25 cellular contexts compared by ENCODE assay signal in genomic region chr1:206786212-206786886, GRCh38. TPM values are rescaled to one million over a fixed set of nuclear protein-coding genes. Genes with fewer than 3 reads are reported as not detected.
DNase-seq lines count a peak whose midpoint lies in the region; ATAC-seq and TF ChIP-seq lines count a peak whose summit lies in the region.
"Had no signal": no experiment of that assay in that cellular context is flagged by ENCODE, and none has a peak within 500 bp of the region (broad histone marks: within the 10 kb centered on the region; RNA-seq: fewer than 3 reads in every experiment).

No MANE protein-coding gene starts in this region.

- peaks cover 40% of the 10 kb centered on the region for H3K27me3 Mint-ChIP-seq in activated T-cell treated with anti-CD3 and anti-CD28 coated beads, Interleukin-2, amount 50 U/mL, for 72 hours (ENCODE audit: low read depth)
- peaks cover 3% of the 10 kb centered on the region for H3K27me3 Mint-ChIP-seq in WTC11 (ENCODE audit: low read depth)
- H3K27me3 Mint-ChIP-seq: T-cell had no signal

- H3K27me3 ChIP-seq in osteoblast (ENCODE audit: insufficient read depth, low read length) = peaks cover 2% of the 10 kb centered on the region
- H3K27me3 ChIP-seq: body of pancreas, transverse colon had no signal

- H3K79me2 ChIP-seq in osteoblast (ENCODE audit: insufficient read depth, low read length) (no peaks in the 10 kb centered on the region), OCI-LY7 (ENCODE audit: insufficient read depth, low read depth, low read length) (no peaks in the 10 kb centered on the region)

- ATAC-seq in GM21529 (IDR thresholded peaks at IDR 0.05; ENCODE audit: unreplicated experiment) (peak; percentile 21), GM18861 (IDR thresholded peaks at IDR 0.05; ENCODE audit: unreplicated experiment) (no peak), WTC11 (no peak)
- peak; percentile 57 to 78 for ATAC-seq in activated T-cell treated with anti-CD3 and anti-CD28 coated beads, Interleukin-2, amount 50 U/mL, for 72 hours (replicated peaks in 1 of 2)
- ATAC-seq: body of pancreas, T-cell had no signal

- intact Hi-C loops in OCI-LY7 (cut with micrococcal nuclease; ENCODE audit: unreplicated experiment) = no loop called here

- peaks cover 82% of the 10 kb centered on the region for H3K4me1 Mint-ChIP-seq in activated T-cell treated with anti-CD3 and anti-CD28 coated beads, Interleukin-2, amount 50 U/mL, for 72 hours (ENCODE audit: low read depth)
- no peaks in the 10 kb centered on the region; the same call in 1 of the 2 replicates for H3K4me1 Mint-ChIP-seq in WTC11

- H3K9me3 ChIP-seq in osteoblast (ENCODE audit: low read depth, low read length) (no peaks in the 10 kb centered on the region), OCI-LY7 (ENCODE audit: low read length) (no peaks in the 10 kb centered on the region)
- H3K9me3 ChIP-seq: body of pancreas, left ventricle myocardium inferior, transverse colon had no signal

- peak; percentile 69 for DNase-seq in NK-92 treated with Interleukin-12 subunit alpha and Interleukin-12 subunit beta, amount 100 ng/mL, for 24 hours (lab: John Stamatoyannopoulos, UW)
- DNase-seq in NK-92 (lab: John Stamatoyannopoulos, UW; ENCODE audit: unreplicated experiment) (no peak), osteoblast (ENCODE audit: insufficient read length, low spot score, missing footprints) (peak; percentile 2), WTC11 (ENCODE audit: low spot score) (no peak), OCI-LY7 (ENCODE audit: low spot score) (no peak)
- DNase-seq in activated T-cell treated with anti-CD3 and anti-CD28 coated beads, Interleukin-2, amount 50 U/mL, for 72 hours = peak; percentile 29 to 51
- DNase-seq: activated naive CD4-positive, alpha-beta T cell treated with Interleukin-2 at 50 U/mL for 16 hours; body of pancreas; Calu3; head of caudate nucleus; Karpas-422; left ventricle myocardium inferior; NCI-H1105; NCI-H2107; NCI-H510A treated with DMSO at 0.1 percent for 48 hours; SHP77; stimulated activated CD4-positive, alpha-beta T cell treated with anti-CD3 and anti-CD28 coated beads, Interleukin-12 subunit alpha, Interleukin-12 subunit beta, amount 100 ng/mL, for 4 hours; T-cell; transverse colon had no signal

- H4K20me1 ChIP-seq in osteoblast (ENCODE audit: insufficient read depth, low read length) (no peaks in the 10 kb centered on the region), OCI-LY7 (ENCODE audit: insufficient read depth, low read length) (no peaks in the 10 kb centered on the region)

- H3K9me3 Mint-ChIP-seq in activated T-cell treated with anti-CD3 and anti-CD28 coated beads, Interleukin-2, amount 50 U/mL, for 72 hours = no peaks in the 10 kb centered on the region
- H3K9me3 Mint-ChIP-seq in WTC11 = no peaks in the 10 kb centered on the region
- H3K9me3 Mint-ChIP-seq: T-cell had no signal

- CTCF ChIA-PET in WTC11 (lab: Charles Lee) (interaction anchor here (0.8 to 1.5 kb wide), 3 partner anchors 23 to 126 kb away, joined by 3 read pairs; no protein-coding TSS in a partner anchor), OCI-LY7 (lab: Charles Lee; ENCODE audit: unreplicated experiment) (no interaction called here)

- H3K9me2 ChIP-seq in OCI-LY7 (ENCODE audit: insufficient read depth, low read length) = no peaks in the 10 kb centered on the region

- H3K4me2 ChIP-seq in osteoblast (ENCODE audit: insufficient read depth, low read length) (no peak overlapping the region), OCI-LY7 (ENCODE audit: low read length) (no peak overlapping the region)

- no peak overlapping the region for H3K4me3 ChIP-seq in osteoblast (ENCODE audit: insufficient read depth, low read length)
- H3K4me3 ChIP-seq in OCI-LY7 (ENCODE audit: low read depth, low read length, poor library complexity, severe bottlenecking) = no peak overlapping the region
- H3K4me3 ChIP-seq: body of pancreas, left ventricle myocardium inferior, transverse colon had no signal

- H3K27ac ChIP-seq in osteoblast (ENCODE audit: low read depth, low read length) = no peak overlapping the region
- H3K27ac ChIP-seq in OCI-LY7 (ENCODE audit: low read depth, low read length, poor library complexity, severe bottlenecking) = no peak overlapping the region
- H3K27ac ChIP-seq: 22Rv1, body of pancreas, left ventricle myocardium inferior, transverse colon had no signal

- no peak overlapping the region for H2AFZ ChIP-seq in osteoblast (ENCODE audit: low read length)
- no peak overlapping the region for H2AFZ ChIP-seq in OCI-LY7 (ENCODE audit: low read length)

- peaks cover 0 to 1% of the 10 kb centered on the region in 2 donors for H3K36me3 Mint-ChIP-seq in activated T-cell treated with anti-CD3 and anti-CD28 coated beads, Interleukin-2, amount 50 U/mL, for 72 hours (ENCODE audit: insufficient read depth in 2 of 2)
- no peaks in the 10 kb centered on the region for H3K36me3 Mint-ChIP-seq in WTC11
- H3K36me3 Mint-ChIP-seq: T-cell had no signal

- peaks cover under 1% of the 10 kb centered on the region for H3K4me1 ChIP-seq in osteoblast (ENCODE audit: insufficient read depth, low read length)
- peaks cover 41% of the 10 kb centered on the region for H3K4me1 ChIP-seq in OCI-LY7 (ENCODE audit: insufficient read depth, low read length, poor library complexity, severe bottlenecking)
- H3K4me1 ChIP-seq: body of pancreas, left ventricle myocardium inferior, transverse colon had no signal

- H3K27ac Mint-ChIP-seq in activated T-cell treated with anti-CD3 and anti-CD28 coated beads, Interleukin-2, amount 50 U/mL, for 72 hours = peak overlapping the region; percentile 58
- no peak overlapping the region for H3K27ac Mint-ChIP-seq in WTC11

- TF ChIP-seq CTCF in osteoblast (IDR thresholded peaks at IDR 0.05; ENCODE audit: extremely low read depth, low read depth, low read length) (no peak), WTC11 (IDR thresholded peaks at IDR 0.05) (no peak), OCI-LY7 (conservative IDR thresholded peaks at IDR 0.05; ENCODE audit: low read length) (no peak)

- BruUV-seq in OCI-LY7 (replicated peaks; lab: Mats Ljungman, UMichigan) = no TSS peak

- H3K4me3 Mint-ChIP-seq in activated T-cell treated with anti-CD3 and anti-CD28 coated beads, Interleukin-2, amount 50 U/mL, for 72 hours = peak overlapping the region; percentile 35 to 40
- no peak overlapping the region for H3K4me3 Mint-ChIP-seq in WTC11
- H3K4me3 Mint-ChIP-seq: T-cell had no signal

- H3K36me3 ChIP-seq in osteoblast (ENCODE audit: insufficient read depth, low read length) = no peaks in the 10 kb centered on the region
- H3K36me3 ChIP-seq in OCI-LY7 (ENCODE audit: insufficient read depth, low read length) = no peaks in the 10 kb centered on the region
- H3K36me3 ChIP-seq: left ventricle myocardium inferior, transverse colon had no signal

- POLR2A ChIA-PET in WTC11 (lab: Charles Lee) = no interaction called here
- POLR2A ChIA-PET in OCI-LY7 (lab: Charles Lee) = interaction anchor here (0.8 to 1.3 kb wide), 4 partner anchors 18 to 236 kb away, joined by 3 read pairs; no protein-coding TSS in a partner anchor

TF ChIP-seq in WTC11, 78 proteins besides CTCF, POLR2A, EP300 and RAD21 (continues in another document):
- no peak for TF ChIP-seq ATF3 (CRISPR knock-in tag; conservative IDR thresholded peaks at IDR 0.05)
- TF ChIP-seq USF2 (CRISPR knock-in tag; IDR thresholded peaks at IDR 0.05) = no peak
- TF ChIP-seq RORB (CRISPR knock-in tag; IDR thresholded peaks at IDR 0.05) = no peak
- no peak for TF ChIP-seq NR3C1 (CRISPR knock-in tag; conservative IDR thresholded peaks at IDR 0.05; ENCODE audit: low read depth)
- no peak for TF ChIP-seq ZNF138 (CRISPR knock-in tag; conservative IDR thresholded peaks at IDR 0.05)
- TF ChIP-seq ZNF121 (CRISPR knock-in tag; IDR thresholded peaks at IDR 0.05) = no peak
- no peak for TF ChIP-seq MYBL2 (CRISPR knock-in tag; IDR thresholded peaks at IDR 0.05)
- TF ChIP-seq JUN (CRISPR knock-in tag; IDR thresholded peaks at IDR 0.05) = no peak
- no peak for TF ChIP-seq ZNF416 (CRISPR knock-in tag; IDR thresholded peaks at IDR 0.05)
- no peak for TF ChIP-seq CDX4 (CRISPR knock-in tag; IDR thresholded peaks at IDR 0.05; ENCODE audit: borderline replicate concordance)
- no peak for TF ChIP-seq EMX1 (CRISPR knock-in tag; IDR thresholded peaks at IDR 0.05)
- no peak for TF ChIP-seq E2F1 (CRISPR knock-in tag; IDR thresholded peaks at IDR 0.05)

RNA-seq across cellular contexts. Expression of gene IL10, which starts 14.1 kb away (rescaled TPM):
- total RNA-seq in activated T-cell treated with anti-CD3 and anti-CD28 coated beads, Interleukin-2, amount 50 U/mL, for 72 hours = 1 to 10 TPM in 1 of 2 donors, under 1 TPM in 1; 0.77 to 2.3 TPM
- total RNA-seq in osteoblast (not detected in 2 replicates), WTC11 (2021) (not detected in 3 replicates), OCI-LY7 (2022) (not detected in 2 replicates)
- not detected in 2 replicates for total RNA-seq in OCI-LY7 (2014; rRNA removed; shearing (Covaris generic))
- total RNA-seq: Calu3, H1, HT1080 had no signal

RNA-seq across cellular contexts. Expression of gene IL19, which starts 15.8 kb away (rescaled TPM):
- not detected for total RNA-seq in activated T-cell treated with anti-CD3 and anti-CD28 coated beads, Interleukin-2, amount 50 U/mL, for 72 hours
- total RNA-seq in osteoblast (not detected in 2 replicates), WTC11 (2021) (not detected in 3 replicates), OCI-LY7 (2022) (not detected in 2 replicates)
- not detected in 2 replicates for total RNA-seq in OCI-LY7 (2014; rRNA removed; shearing (Covaris generic))
- total RNA-seq: body of pancreas, Calu3, H1, HT1080, left ventricle myocardium inferior, mucosa of gallbladder, T-cell, transverse colon had no signal

Comparison
In these comparisons a context has a peak if more than half of its experiments do, and no peak if none do; other contexts are left out.
1. DNase-seq: peak in NK-92 treated with Interleukin-12 subunit alpha and Interleukin-12 subunit beta, amount 100 ng/mL, for 24 hours (single experiment), activated T-cell treated with anti-CD3 and anti-CD28 coated beads, Interleukin-2, amount 50 U/mL, for 72 hours (2 of 2) and osteoblast (single experiment); none in NK-92 (single experiment), WTC11 (single experiment) and OCI-LY7 (single experiment).
2. ATAC-seq: peak in GM21529 (single experiment) and activated T-cell treated with anti-CD3 and anti-CD28 coated beads, Interleukin-2, amount 50 U/mL, for 72 hours (2 of 2); none in GM18861 (single experiment) and WTC11 (single experiment).